In the genomic region with DNA sequence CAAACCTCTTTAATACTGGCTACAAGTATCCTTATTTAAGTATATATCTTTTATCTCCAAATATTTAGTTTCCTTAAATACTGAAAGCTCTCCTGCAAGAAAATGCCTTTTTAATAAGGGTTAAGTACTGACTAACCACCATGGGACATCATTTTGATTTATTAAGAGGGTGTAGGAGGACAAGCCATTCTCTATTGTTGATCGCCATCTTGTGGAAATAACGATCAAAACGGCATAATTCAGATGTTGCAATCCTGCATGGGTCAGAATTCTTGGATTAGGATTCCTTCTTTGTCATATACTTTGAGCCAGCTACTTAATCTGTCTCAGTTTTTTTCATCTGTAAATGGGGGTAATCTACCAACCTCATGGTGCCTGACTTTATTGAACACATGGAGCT, we compare ENCODE assay signal across 7 cellular contexts. TPM values are rescaled to one million over a fixed set of nuclear protein-coding genes. Genes with fewer than 3 reads are reported as not detected.
DNase-seq lines count a peak whose midpoint lies in the region; ATAC-seq and TF ChIP-seq lines count a peak whose summit lies in the region.

No MANE protein-coding gene starts in this region.

- H3K9me3 Mint-ChIP-seq in stimulated activated naive B cell treated with anti-CD40 and anti-IgM and Interleukin-4, amounts not matched to agents 10 μg/mL and 1 μg/mL and 100 μg/mL, for 72 hours: peaks cover 0 to 2% of the 10 kb centered on the region in 2 donors

- H3K9me3 ChIP-seq in HCT116 (ENCODE audit: control insufficient read depth in 1 of 2, insufficient read depth in 1 of 2, low read depth in 1 of 2, low read length in 2 of 2): no peaks in the 10 kb centered on the region

- H3K79me2 ChIP-seq in HCT116 (ENCODE audit: insufficient read depth, low read length): no peaks in the 10 kb centered on the region

- peak; percentile 81 for ATAC-seq in HCT116
- no peak for ATAC-seq in GM19324 (IDR thresholded peaks at IDR 0.05; ENCODE audit: low FRiP score, unreplicated experiment)
- ATAC-seq in stimulated activated naive B cell treated with anti-CD40 and anti-IgM and Interleukin-4, amounts not matched to agents 10 μg/mL and 1 μg/mL and 100 μg/mL, for 72 hours (replicated peaks): no peak
- ATAC-seq in GM18870 (IDR thresholded peaks at IDR 0.05; ENCODE audit: unreplicated experiment): no peak

- POLR2A ChIA-PET in HCT116 (lab: Charles Lee): no interaction called here

- no peak overlapping the region for H3K4me2 ChIP-seq in HCT116 (ENCODE audit: low read length)

- H3K36me3 ChIP-seq in HCT116 (ENCODE audit: control insufficient read depth in 1 of 2, insufficient read depth in 2 of 2, low read length in 2 of 2): no peaks in the 10 kb centered on the region

- H3K9ac ChIP-seq in HCT116 (ENCODE audit: low read length): no peak overlapping the region

- peak; percentile 39 for DNase-seq in HCT116 (ENCODE audit: low read depth, low spot score)
- DNase-seq in NCI-H69 (lab: John Stamatoyannopoulos, UW): peak; percentile 87
- peak; percentile 74 for DNase-seq in dermis blood vessel endothelial cell
- DNase-seq in mucosa of gallbladder (ENCODE audit: low spot score): peak; percentile 29
- DNase-seq in stimulated activated naive B cell treated with anti-CD40 and anti-IgM and Interleukin-4, amounts not matched to agents 10 μg/mL and 1 μg/mL and 100 μg/mL, for 72 hours: no peak

- no peaks in the 10 kb centered on the region for H3K4me1 Mint-ChIP-seq in stimulated activated naive B cell treated with anti-CD40 and anti-IgM and Interleukin-4, amounts not matched to agents 10 μg/mL and 1 μg/mL and 100 μg/mL, for 72 hours

- no TSS peak for BruUV-seq in HCT116 (replicated peaks; lab: Mats Ljungman, UMichigan)

- no peaks in the 10 kb centered on the region for H4K20me1 ChIP-seq in HCT116 (ENCODE audit: insufficient read depth)

- no peak overlapping the region for H3K4me3 ChIP-seq in HCT116 (replicated peaks in 1 of 2; ENCODE audit: low read depth in 1 of 2, low read length in 2 of 2)

- TF ChIP-seq POLR2A in HCT116 (IDR thresholded peaks at IDR 0.05; ENCODE audit: borderline replicate concordance, extremely low read depth, insufficient read depth, insufficient read length): no peak

- H3K4me3 Mint-ChIP-seq in stimulated activated naive B cell treated with anti-CD40 and anti-IgM and Interleukin-4, amounts not matched to agents 10 μg/mL and 1 μg/mL and 100 μg/mL, for 72 hours: no peak overlapping the region

- H3K4me1 ChIP-seq in HCT116 (ENCODE audit: control insufficient read depth in 1 of 2, insufficient read depth in 2 of 2, low read length in 2 of 2): no peaks in the 10 kb centered on the region

- CTCF ChIA-PET in HCT116 (lab: Charles Lee): interaction anchor here (1.3 to 4.3 kb wide), 3 partner anchors 48 to 307 kb away, joined by 5 to 34 read pairs (median 24); no protein-coding TSS in a partner anchor

- TF ChIP-seq RAD21 in HCT116 (IDR thresholded peaks at IDR 0.05; ENCODE audit: low read depth): peak; percentile 81

- intact Hi-C loops in HCT116 (cut with micrococcal nuclease): loop anchor here (1.0 to 2.0 kb wide), 3 partner anchors 48 to 306 kb away; no protein-coding TSS in a partner anchor

- peak; percentile 22 to 76 (median 49); a peak in 4 of 6 replicates for TF ChIP-seq CTCF in HCT116 (IDR thresholded peaks at IDR 0.05 in 2 of 3, conservative IDR thresholded peaks at IDR 0.05 in 1 of 3; ENCODE audit: borderline replicate concordance in 1 of 3, insufficient read depth in 1 of 3, low read depth in 2 of 3, low read length in 2 of 3)

- no peaks in the 10 kb centered on the region for H3K36me3 Mint-ChIP-seq in stimulated activated naive B cell treated with anti-CD40 and anti-IgM and Interleukin-4, amounts not matched to agents 10 μg/mL and 1 μg/mL and 100 μg/mL, for 72 hours

- no peak overlapping the region for H3K27ac ChIP-seq in HCT116 (ENCODE audit: low read depth, low read length)

- no peak overlapping the region for H3K27ac Mint-ChIP-seq in stimulated activated naive B cell treated with anti-CD40 and anti-IgM and Interleukin-4, amounts not matched to agents 10 μg/mL and 1 μg/mL and 100 μg/mL, for 72 hours

- H3K27me3 Mint-ChIP-seq in stimulated activated naive B cell treated with anti-CD40 and anti-IgM and Interleukin-4, amounts not matched to agents 10 μg/mL and 1 μg/mL and 100 μg/mL, for 72 hours: peaks cover 3 to 11% of the 10 kb centered on the region in 2 donors

- no peaks in the 10 kb centered on the region for H3K9me2 ChIP-seq in HCT116 (ENCODE audit: insufficient read depth)

- RAD21 ChIA-PET in HCT116 (lab: Charles Lee; ENCODE audit: low non-redundant PET in 1 of 2, low total read pairs in 2 of 2, uncharacterized antibody in 2 of 2, unreplicated experiment in 2 of 2): no interaction called here

- no peak overlapping the region for H2AFZ ChIP-seq in HCT116 (ENCODE audit: low read depth, low read length, poor library complexity, severe bottlenecking)

- H3K27me3 ChIP-seq in HCT116 (ENCODE audit: insufficient read depth, low read length): peaks cover 11% of the 10 kb centered on the region; the same call in 1 of the 2 replicates

TF ChIP-seq in HCT116, 20 proteins besides CTCF, POLR2A, EP300 and RAD21:
- TF ChIP-seq CEBPB (IDR thresholded peaks at IDR 0.05; ENCODE audit: low read depth) (peak; percentile 92), ZNF274 (IDR thresholded peaks at IDR 0.05; ENCODE audit: low read depth, low read length) (no peak)
TF ChIP-seq in HCT116: peak in this region for 1.

RNA-seq across cellular contexts. Expression of gene C5orf46, which starts 28.7 kb away (rescaled TPM):
- total RNA-seq in HCT116 (2021; ENCODE audit: unreplicated experiment) (not detected), dermis blood vessel endothelial cell (not detected in 2 replicates), mucosa of gallbladder (not detected)
- 0.42 TPM in 1 of 2 replicates, not detected in the other for polyA plus RNA-seq in HCT116 (2012)

RNA-seq across cellular contexts. Expression of gene SCGB3A2, which starts 56.5 kb away (rescaled TPM):
- not detected for total RNA-seq in HCT116 (2021; ENCODE audit: unreplicated experiment)
- polyA plus RNA-seq in HCT116 (2012): not detected in 2 replicates
- total RNA-seq in dermis blood vessel endothelial cell: not detected in 2 replicates
- total RNA-seq in mucosa of gallbladder: not detected
